Comparison of ENCODE assay signal across 8 cellular contexts in the genomic region with DNA sequence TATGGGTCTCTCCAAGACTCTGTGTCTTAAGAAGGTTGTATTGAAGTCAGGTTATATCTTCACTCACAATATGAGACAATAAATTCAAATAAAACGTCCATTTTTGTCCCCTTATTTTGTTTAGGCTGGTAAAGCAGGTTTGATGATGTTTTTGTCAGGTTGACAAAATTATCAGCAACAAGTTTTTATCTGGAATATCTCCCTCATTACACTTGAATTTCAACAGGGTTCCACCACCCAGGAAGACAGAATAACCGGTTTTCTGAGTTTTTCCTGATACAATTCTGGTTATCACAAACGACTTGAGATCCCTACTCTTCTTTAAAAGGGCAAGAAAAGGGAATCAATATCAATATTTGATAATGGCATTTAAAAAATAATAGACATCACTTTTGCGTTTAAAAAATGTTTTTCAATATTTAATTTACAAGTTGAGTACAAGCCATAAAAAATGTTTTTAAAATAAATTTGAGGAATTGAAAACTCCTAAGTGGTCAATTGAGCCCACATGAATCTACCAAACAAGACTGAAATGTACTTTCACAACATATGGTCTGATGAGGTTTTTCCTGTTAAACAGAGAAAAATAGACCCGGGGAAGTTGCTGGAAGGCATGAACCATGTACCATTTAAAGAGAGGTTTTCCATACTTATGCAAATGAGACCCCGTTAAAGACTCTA. TPM values are rescaled to one million over a fixed set of nuclear protein-coding genes. Genes with fewer than 3 reads are reported as not detected.
DNase-seq lines count a peak whose midpoint lies in the region; ATAC-seq, FAIRE-seq and TF ChIP-seq lines count a peak whose summit lies in the region.

No MANE protein-coding gene starts in this region.

- peak in 1 of 4 donors; percentile 1 for ATAC-seq in pancreas
- no peak for ATAC-seq in left colon

- no peaks in the 10 kb centered on the region for H3K9me3 ChIP-seq in Caco-2
- no peaks in the 10 kb centered on the region for H3K9me3 ChIP-seq in pancreas

- no peak for DNase-seq in Caco-2
- DNase-seq in NAMALWA (ENCODE audit: low spot score) = peak; percentile 41
- DNase-seq in pancreas = no peak
- no peak for DNase-seq in left colon
- no peak for DNase-seq in SHP77 (lab: John Stamatoyannopoulos, UW)
- no peak for DNase-seq in GM19240 (ENCODE audit: insufficient read length, low spot score)
- no peak for DNase-seq in NCI-H1048 (lab: John Stamatoyannopoulos, UW)

- no peaks in the 10 kb centered on the region for H3K27me3 Mint-ChIP-seq in Caco-2 (ENCODE audit: insufficient read depth, unreplicated experiment)
- no peaks in the 10 kb centered on the region for H3K27me3 Mint-ChIP-seq in dendritic cell treated with granulocyte-macrophage colony-stimulating factor and Interleukin-4, amounts not matched to agents 40 ng/mL and 50 ng/mL, for 4 days

- peak overlapping the region; percentile 98 for H3K27ac Mint-ChIP-seq in Caco-2 (ENCODE audit: unreplicated experiment)
- H3K27ac Mint-ChIP-seq in dendritic cell treated with granulocyte-macrophage colony-stimulating factor and Interleukin-4, amounts not matched to agents 40 ng/mL and 50 ng/mL, for 4 days = peak overlapping the region; percentile 96

- BruUV-seq in Caco-2 (replicated peaks; lab: Mats Ljungman, UMichigan) = no TSS peak

- H3K27me3 ChIP-seq in Caco-2 (replicated peaks; ENCODE audit: control insufficient read depth, insufficient read depth, low read length) = no peaks in the 10 kb centered on the region
- no peaks in the 10 kb centered on the region for H3K27me3 ChIP-seq in pancreas

- intact Hi-C loops in Caco-2 (cut with micrococcal nuclease; ENCODE audit: unreplicated experiment) = no loop called here
- intact Hi-C loops in dendritic cell treated with granulocyte-macrophage colony-stimulating factor and Interleukin-4, amounts not matched to agents 40 ng/mL and 50 ng/mL, for 4 days (cut with micrococcal nuclease) = loop anchor here (2.0 kb wide), 1 partner anchor 68 kb away; a partner anchor contains a TSS
- intact Hi-C loops in pancreas (cut with DNase I) = no loop called here
- intact Hi-C loops in left colon (cut with DNase I, micrococcal nuclease) = no loop called here

- peaks cover 36% of the 10 kb centered on the region for H3K36me3 Mint-ChIP-seq in Caco-2 (ENCODE audit: insufficient read depth, unreplicated experiment)
- peaks cover 28% of the 10 kb centered on the region for H3K36me3 Mint-ChIP-seq in dendritic cell treated with granulocyte-macrophage colony-stimulating factor and Interleukin-4, amounts not matched to agents 40 ng/mL and 50 ng/mL, for 4 days (ENCODE audit: low read depth)

- peaks cover 24% of the 10 kb centered on the region for H3K4me1 Mint-ChIP-seq in Caco-2 (ENCODE audit: low read depth, unreplicated experiment)
- peaks cover 76% of the 10 kb centered on the region for H3K4me1 Mint-ChIP-seq in dendritic cell treated with granulocyte-macrophage colony-stimulating factor and Interleukin-4, amounts not matched to agents 40 ng/mL and 50 ng/mL, for 4 days (ENCODE audit: low read depth)

- H3K4me3 ChIP-seq in Caco-2 (ENCODE audit: low read depth, low read length) (no peak overlapping the region), pancreas (no peak overlapping the region)

- CTCF ChIA-PET in Caco-2 (lab: Charles Lee) = no interaction called here

- H3K36me3 ChIP-seq in Caco-2 (ENCODE audit: control insufficient read depth, insufficient read depth, low read length) = 0 out of 2 replicates have a peak, but pooled peaks cover 1% of the 10 kb centered on the region
- no peaks in the 10 kb centered on the region for H3K36me3 ChIP-seq in pancreas

- FAIRE-seq in pancreas (lab: Jason Lieb, UNC) = no peak

- POLR2A ChIA-PET in Caco-2 (lab: Charles Lee) = no interaction called here

- H3K27ac ChIP-seq in pancreas = peak overlapping the region in 3 of 4 donors; percentile 13 to 92 (median 84)

- peak overlapping the region; percentile 81 for H3K4me3 Mint-ChIP-seq in Caco-2 (ENCODE audit: unreplicated experiment)
- peak overlapping the region; percentile 69 for H3K4me3 Mint-ChIP-seq in dendritic cell treated with granulocyte-macrophage colony-stimulating factor and Interleukin-4, amounts not matched to agents 40 ng/mL and 50 ng/mL, for 4 days

- no peaks in the 10 kb centered on the region for H3K9me3 Mint-ChIP-seq in Caco-2 (ENCODE audit: unreplicated experiment)
- H3K9me3 Mint-ChIP-seq in dendritic cell treated with granulocyte-macrophage colony-stimulating factor and Interleukin-4, amounts not matched to agents 40 ng/mL and 50 ng/mL, for 4 days = no peaks in the 10 kb centered on the region

- TF ChIP-seq CTCF in Caco-2 (IDR thresholded peaks at IDR 0.05; ENCODE audit: insufficient read depth in 1 of 2, low read depth in 1 of 2, low read length in 1 of 2, severe bottlenecking in 1 of 2, unreplicated experiment in 1 of 2) = no peak
- no peak for TF ChIP-seq CTCF in pancreas (IDR thresholded peaks at IDR 0.05)

- H3K4me1 ChIP-seq in Caco-2 = peaks cover 21% of the 10 kb centered on the region
- peaks cover 14 to 18% (median 17%) of the 10 kb centered on the region in 3 donors for H3K4me1 ChIP-seq in pancreas

- 16 to 20% methylated on average over 6 of the region's 6 CpGs for WGBS in pancreas, 2 donors

RNA-seq across cellular contexts. Expression of a gene that starts 1.4 kb away (rescaled TPM):
- total RNA-seq in Caco-2 (2022) (82.8 and 103 TPM in 2 replicates), pancreas (10 to 100 TPM; 22.8 to 51.3 (median 28.6) TPM), left colon (10 to 100 TPM; 92.6 to 96.2 TPM)
- 10 to 100 TPM; 37.2 to 55.9 TPM for polyA plus RNA-seq in pancreas

RNA-seq across cellular contexts. Expression of a gene that starts 34.2 kb away (rescaled TPM):
- total RNA-seq in Caco-2 (2022) (143 and 173 TPM in 2 replicates), pancreas (10 to 100 TPM; 11.5 to 42.6 (median 19.6) TPM), left colon (10 to 100 TPM; 21.9 to 62.0 TPM)
- polyA plus RNA-seq in pancreas = 10 to 100 TPM; 25.2 to 32.9 TPM
